In genomic region chr15:57527382-57528091, GRCh38 we compare ENCODE assay signal across 8 cellular contexts.
A peak's percentile ranks its signal among the peaks of the same experiment; 100 is the strongest.
DNase-seq lines count a peak whose midpoint lies in the region; ATAC-seq and TF ChIP-seq lines count a peak whose summit lies in the region.

No MANE protein-coding gene starts in this region.

- H3K9me3 Mint-ChIP-seq in activated naive CD8-positive, alpha-beta T cell treated with anti-CD3 and anti-CD28 coated beads, Interleukin-2, amount 50 U/mL, for 24 hours, result no peaks in the 10 kb centered on the region
- H3K9me3 Mint-ChIP-seq in activated naive CD8-positive, alpha-beta T cell treated with anti-CD3 and anti-CD28 coated beads for 36 hours, result no peaks in the 10 kb centered on the region

- H3K4me3 ChIP-seq in adipocyte (ENCODE audit: low read length) (no peak overlapping the region), sigmoid colon (no peak overlapping the region)

- peak in 3 of 4 experiments; percentile 52 to 76 (median 66) for TF ChIP-seq CTCF in sigmoid colon (IDR thresholded peaks at IDR 0.05)

- H3K9me3 ChIP-seq in adipocyte (ENCODE audit: control insufficient read depth, low read length), result no peaks in the 10 kb centered on the region
- H3K9me3 ChIP-seq in sigmoid colon, result no peaks in the 10 kb centered on the region

- H3K9ac ChIP-seq in adipocyte (ENCODE audit: low read length), result no peak overlapping the region

- peaks cover 3% of the 10 kb centered on the region for H3K27me3 Mint-ChIP-seq in activated naive CD8-positive, alpha-beta T cell treated with anti-CD3 and anti-CD28 coated beads, Interleukin-2, amount 50 U/mL, for 24 hours
- peaks cover 4% of the 10 kb centered on the region for H3K27me3 Mint-ChIP-seq in activated naive CD8-positive, alpha-beta T cell treated with anti-CD3 and anti-CD28 coated beads for 36 hours

- DNase-seq in activated naive CD8-positive, alpha-beta T cell treated with anti-CD3 and anti-CD28 coated beads, Interleukin-2, amount 50 U/mL, for 24 hours, result no peak
- DNase-seq in activated naive CD8-positive, alpha-beta T cell treated with anti-CD3 and anti-CD28 coated beads for 36 hours, result no peak
- DNase-seq in NCI-H510A treated with DMSO at 0.1 percent for 48 hours (lab: John Stamatoyannopoulos, UW), result peak; percentile 90
- DNase-seq in adipocyte (ENCODE audit: low read depth), result peak; percentile 94
- no peak for DNase-seq in left ventricle myocardium superior
- DNase-seq in sigmoid colon, result peak; percentile 71

- WGBS in sigmoid colon, 2 donors, result 64 to 65% methylated on average over 9 of the region's 9 CpGs

- no peak for TF ChIP-seq EP300 in sigmoid colon (IDR thresholded peaks at IDR 0.05)

- peak; percentile 46 for ATAC-seq in activated naive CD8-positive, alpha-beta T cell treated with anti-CD3 and anti-CD28 coated beads, Interleukin-2, amount 50 U/mL, for 24 hours
- peak; percentile 76 for ATAC-seq in HG03469 (IDR thresholded peaks at IDR 0.05; ENCODE audit: unreplicated experiment)
- peak; percentile 76 for ATAC-seq in left ventricle myocardium superior
- ATAC-seq in GM18502 (IDR thresholded peaks at IDR 0.05; ENCODE audit: poor library complexity, unreplicated experiment), result no peak

- H3K27ac Mint-ChIP-seq in activated naive CD8-positive, alpha-beta T cell treated with anti-CD3 and anti-CD28 coated beads, Interleukin-2, amount 50 U/mL, for 24 hours, result no peak overlapping the region
- H3K27ac Mint-ChIP-seq in activated naive CD8-positive, alpha-beta T cell treated with anti-CD3 and anti-CD28 coated beads for 36 hours, result no peak overlapping the region

- H3K4me1 ChIP-seq in adipocyte (ENCODE audit: control insufficient read depth, insufficient read depth, low read length), result peaks cover 4% of the 10 kb centered on the region
- peaks cover 0 to 16% (median 9%) of the 10 kb centered on the region in 4 donors for H3K4me1 ChIP-seq in sigmoid colon

- no peaks in the 10 kb centered on the region for H3K36me3 Mint-ChIP-seq in activated naive CD8-positive, alpha-beta T cell treated with anti-CD3 and anti-CD28 coated beads, Interleukin-2, amount 50 U/mL, for 24 hours (ENCODE audit: low read depth)
- no peaks in the 10 kb centered on the region for H3K36me3 Mint-ChIP-seq in activated naive CD8-positive, alpha-beta T cell treated with anti-CD3 and anti-CD28 coated beads for 36 hours

- no peaks in the 10 kb centered on the region for H3K4me1 Mint-ChIP-seq in activated naive CD8-positive, alpha-beta T cell treated with anti-CD3 and anti-CD28 coated beads, Interleukin-2, amount 50 U/mL, for 24 hours
- no peaks in the 10 kb centered on the region for H3K4me1 Mint-ChIP-seq in activated naive CD8-positive, alpha-beta T cell treated with anti-CD3 and anti-CD28 coated beads for 36 hours

- no peak overlapping the region for H3K4me3 Mint-ChIP-seq in activated naive CD8-positive, alpha-beta T cell treated with anti-CD3 and anti-CD28 coated beads, Interleukin-2, amount 50 U/mL, for 24 hours
- H3K4me3 Mint-ChIP-seq in activated naive CD8-positive, alpha-beta T cell treated with anti-CD3 and anti-CD28 coated beads for 36 hours, result no peak overlapping the region

- H3K27ac ChIP-seq in sigmoid colon, result no peak overlapping the region

- H3K27me3 ChIP-seq in adipocyte (replicated peaks; ENCODE audit: control insufficient read depth, insufficient read depth, low read length) (peaks cover 21% of the 10 kb centered on the region), sigmoid colon (no peaks in the 10 kb centered on the region)

- no peaks in the 10 kb centered on the region for H3K36me3 ChIP-seq in adipocyte (ENCODE audit: control insufficient read depth, insufficient read depth, low read length, severe bottlenecking)
- H3K36me3 ChIP-seq in sigmoid colon, result no peaks in the 10 kb centered on the region

- no peak for TF ChIP-seq POLR2A in sigmoid colon (IDR thresholded peaks at IDR 0.05)

- intact Hi-C loops in left ventricle myocardium superior (cut with micrococcal nuclease), result loop anchor here (1.0 kb wide), 1 partner anchor 187 kb away; no protein-coding TSS in a partner anchor
- intact Hi-C loops in sigmoid colon (cut with DNase I), result loop anchor here (1.0 kb wide), 1 partner anchor 187 kb away; no protein-coding TSS in a partner anchor

Comparison
In these comparisons a context has a peak if more than half of its experiments do, and no peak if none do; other contexts are left out.
1. DNase-seq: peak in NCI-H510A treated with DMSO at 0.1 percent for 48 hours (single experiment), adipocyte (single experiment) and sigmoid colon (single experiment); none in activated naive CD8-positive, alpha-beta T cell treated with anti-CD3 and anti-CD28 coated beads, Interleukin-2, amount 50 U/mL, for 24 hours (single experiment), activated naive CD8-positive, alpha-beta T cell treated with anti-CD3 and anti-CD28 coated beads for 36 hours (single experiment) and left ventricle myocardium superior (single experiment).